ENCODE assay signal across 20 cellular contexts in the genomic region with DNA sequence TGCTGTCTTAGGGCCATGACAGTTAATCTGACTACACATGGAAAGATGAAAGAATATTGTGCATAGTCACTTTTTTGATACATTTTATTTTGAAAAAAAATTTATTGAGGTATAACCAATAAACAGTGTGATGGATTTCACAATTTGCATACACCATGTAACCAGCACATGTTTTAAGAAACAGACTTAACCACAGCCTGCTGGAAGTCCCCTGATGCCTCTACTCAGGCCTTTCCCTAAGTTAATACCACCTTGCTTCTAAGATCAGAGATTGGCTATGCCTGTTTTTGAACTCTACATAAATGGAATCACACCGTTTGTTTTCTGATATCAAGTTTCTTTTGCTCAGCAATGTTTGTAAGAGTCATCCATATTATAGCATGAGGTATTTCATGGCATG.
A peak's percentile ranks its signal among the peaks of the same experiment; 100 is the strongest.
DNase-seq lines count a peak whose midpoint lies in the region; ATAC-seq and TF ChIP-seq lines count a peak whose summit lies in the region.
"Had no signal": no experiment of that assay in that cellular context is flagged by ENCODE, and none has a peak within 500 bp of the region (broad histone marks: within the 10 kb centered on the region; RNA-seq: fewer than 3 reads in every experiment).

No MANE protein-coding gene starts in this region.

- peaks cover 0 to 15% of the 10 kb centered on the region in 2 donors for H3K4me1 Mint-ChIP-seq in effector memory CD8-positive, alpha-beta T cell (ENCODE audit: low read depth in 2 of 2)
- H3K4me1 Mint-ChIP-seq: activated naive CD8-positive, alpha-beta T cell treated with anti-CD3 and anti-CD28 coated beads, Interleukin-2, amount 10 ng/mL, durations not matched to agents 7 days and 5 days; brain; WTC11 had no signal

- intact Hi-C loops in colonic mucosa (cut with DNase I) = no loop called here

- ATAC-seq in GM18502 (IDR thresholded peaks at IDR 0.05; ENCODE audit: poor library complexity, unreplicated experiment) (peak; percentile 78), GM19463 (IDR thresholded peaks at IDR 0.05; ENCODE audit: unreplicated experiment) (peak; percentile 84), HG03039 (IDR thresholded peaks at IDR 0.05; ENCODE audit: unreplicated experiment) (peak; percentile 54)
- peak; percentile 83 for ATAC-seq in effector memory CD8-positive, alpha-beta T cell (replicated peaks)
- ATAC-seq: gastroesophageal sphincter, left ventricle myocardium superior, right cardiac atrium, WTC11 had no signal

- H3K27me3 Mint-ChIP-seq in effector memory CD8-positive, alpha-beta T cell = peaks cover 0 to under 1% of the 10 kb centered on the region in 2 donors

- H3K27ac Mint-ChIP-seq in effector memory CD8-positive, alpha-beta T cell = no peak overlapping the region
- H3K27ac Mint-ChIP-seq: activated naive CD8-positive, alpha-beta T cell treated with anti-CD3 and anti-CD28 coated beads, Interleukin-2, amount 10 ng/mL, durations not matched to agents 7 days and 5 days; brain; WTC11 had no signal

- peaks cover 2% of the 10 kb centered on the region for H3K36me3 Mint-ChIP-seq in effector memory CD8-positive, alpha-beta T cell (ENCODE audit: insufficient read depth)
- H3K36me3 Mint-ChIP-seq: activated naive CD8-positive, alpha-beta T cell treated with anti-CD3 and anti-CD28 coated beads, Interleukin-2, amount 10 ng/mL, durations not matched to agents 7 days and 5 days; brain; WTC11 had no signal

- H3K4me3 ChIP-seq in colonic mucosa = no peak overlapping the region
- H3K4me3 ChIP-seq: gastroesophageal sphincter had no signal

- H3K4me3 Mint-ChIP-seq in effector memory CD8-positive, alpha-beta T cell = no peak overlapping the region
- H3K4me3 Mint-ChIP-seq: activated naive CD8-positive, alpha-beta T cell treated with anti-CD3 and anti-CD28 coated beads, Interleukin-2, amount 10 ng/mL, durations not matched to agents 7 days and 5 days; brain; WTC11 had no signal

- H3K9me3 ChIP-seq in colonic mucosa = no peaks in the 10 kb centered on the region
- H3K9me3 ChIP-seq: gastroesophageal sphincter had no signal

- no peak overlapping the region for H3K9ac ChIP-seq in colonic mucosa (ENCODE audit: low read depth in 2 of 2, low read length in 2 of 2)

- H3K9me3 Mint-ChIP-seq in effector memory CD8-positive, alpha-beta T cell = peaks cover 1 to 13% of the 10 kb centered on the region in 2 donors

- H3K36me3 ChIP-seq in colonic mucosa = no peaks in the 10 kb centered on the region
- H3K36me3 ChIP-seq: gastroesophageal sphincter had no signal

- no peak overlapping the region for H3K27ac ChIP-seq in colonic mucosa
- H3K27ac ChIP-seq: gastroesophageal sphincter had no signal

- DNase-seq in effector memory CD8-positive, alpha-beta T cell = no peak
- DNase-seq in colonic mucosa (no peak), DMS79 (lab: John Stamatoyannopoulos, UW) (no peak), HPDE6-E6E7 (ENCODE audit: extremely low spot score) (no peak), NCI-H1417 treated with DMSO at 0.1 percent for 48 hours (lab: John Stamatoyannopoulos, UW) (no peak)
- DNase-seq: activated naive CD8-positive, alpha-beta T cell treated with anti-CD3 and anti-CD28 coated beads, Interleukin-2, amount 10 ng/mL, durations not matched to agents 7 days and 5 days; cortex of kidney; erythroblast; left ventricle myocardium superior; NCI-H187 treated with DMSO at 0.1 percent for 48 hours; NCI-H446 treated with DMSO at 0.1 percent for 48 hours; right cardiac atrium; SHP77 treated with DMSO at 0.1 percent for 48 hours; T-helper 1 cell had no signal

- H3K4me1 ChIP-seq in colonic mucosa = no peaks in the 10 kb centered on the region
- H3K4me1 ChIP-seq: gastroesophageal sphincter had no signal

- no peak for TF ChIP-seq CTCF in colonic mucosa (IDR thresholded peaks at IDR 0.05)

- no peaks in the 10 kb centered on the region for H3K27me3 ChIP-seq in colonic mucosa
- H3K27me3 ChIP-seq: gastroesophageal sphincter had no signal
